ENCODE assay signal across 8 cellular contexts in the genomic region with DNA sequence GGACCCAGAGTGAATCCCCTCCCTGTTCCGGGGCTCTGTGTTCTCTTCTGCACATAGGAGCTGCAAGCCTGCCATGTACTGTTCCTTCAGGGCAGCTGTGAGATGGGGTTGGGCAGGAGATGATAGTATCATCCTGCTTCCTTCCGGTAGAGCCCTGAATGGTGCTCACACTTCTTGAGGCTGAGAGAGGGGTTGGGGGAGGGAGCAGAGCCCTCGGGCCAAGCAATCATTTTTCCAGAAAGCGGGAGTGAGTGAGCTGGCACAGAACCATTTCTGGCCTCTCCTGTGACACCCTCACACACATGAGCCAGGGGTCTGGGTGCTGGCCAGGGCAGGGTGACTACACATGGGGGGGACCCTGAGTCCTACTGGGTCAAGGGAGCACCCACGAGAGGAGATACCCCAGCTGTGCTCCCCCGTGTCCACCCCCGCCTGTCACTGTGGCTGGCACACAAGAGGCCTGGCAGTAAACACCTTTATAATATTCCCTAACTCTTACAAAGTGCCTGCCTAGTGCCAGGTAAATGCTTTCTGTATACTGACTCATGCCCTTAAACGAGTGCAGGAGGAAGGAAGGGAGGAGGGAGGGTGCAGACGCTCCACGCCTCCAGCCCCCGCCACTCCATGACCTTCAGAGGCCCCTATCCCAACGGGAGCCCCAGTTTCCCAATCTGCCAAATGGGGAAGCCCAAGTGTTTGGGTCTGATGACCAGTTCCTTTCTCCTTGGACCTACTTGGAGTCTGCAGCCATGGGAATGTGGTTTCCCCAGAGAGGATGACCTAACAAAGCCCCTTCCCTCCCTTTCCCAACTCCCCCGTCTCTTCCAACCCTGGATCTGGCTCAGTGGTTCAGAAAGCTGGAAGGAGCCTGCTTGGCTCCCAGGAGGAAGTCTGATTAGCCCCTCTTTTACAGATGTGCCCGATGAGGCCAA. TPM values are rescaled to one million over a fixed set of nuclear protein-coding genes. Genes with fewer than 3 reads are reported as not detected.
DNase-seq lines count a peak whose midpoint lies in the region; ATAC-seq and TF ChIP-seq lines count a peak whose summit lies in the region.

No MANE protein-coding gene starts in this region.

- H2AFZ ChIP-seq in DND-41 (ENCODE audit: low read depth, low read length) (peak overlapping the region; percentile 57), H9 (ENCODE audit: low read length) (no peak overlapping the region)

- H2BK12ac ChIP-seq in H9 (ENCODE audit: insufficient read length, low read depth, low read length) = no peak overlapping the region

- H3K4me2 ChIP-seq in DND-41 (ENCODE audit: insufficient read depth, low read length) = peak overlapping the region; percentile 73
- H3K4me2 ChIP-seq in H9 (ENCODE audit: insufficient read depth, insufficient read length, low read length) = no peak overlapping the region

- H3K79me1 ChIP-seq in H9 (ENCODE audit: insufficient read depth, low read depth, low read length, poor library complexity, severe bottlenecking) = no peaks in the 10 kb centered on the region

- H2BK20ac ChIP-seq in H9 (ENCODE audit: low read depth, low read length, poor library complexity, severe bottlenecking) = no peak overlapping the region

- intact Hi-C loops in posterior vena cava (cut with DNase I) = no loop called here

- H2BK120ac ChIP-seq in H9 (ENCODE audit: low read depth, low read length, poor library complexity, severe bottlenecking) = no peak overlapping the region

- H3K4me1 ChIP-seq in DND-41 (ENCODE audit: insufficient read depth, low read length) = peaks cover 57% of the 10 kb centered on the region
- H3K4me1 ChIP-seq in H9 (ENCODE audit: insufficient read depth, low read length) = peaks cover 13% of the 10 kb centered on the region
- H3K4me1 ChIP-seq in duodenal mucosa (ENCODE audit: control insufficient read depth in 1 of 2, insufficient read depth in 2 of 2, low read length in 2 of 2) = peaks cover 33 to 43% of the 10 kb centered on the region in 2 donors

- DNase-seq in DND-41 (peak; percentile 86), H9 (no peak), T-cell (peak in 25 of 34 experiments; percentile 38 to 62 (median 49)), omental fat pad (ENCODE audit: low spot score) (peak; percentile 58), occipital lobe (lab: John Stamatoyannopoulos, UW) (no peak), posterior vena cava (ENCODE audit: low spot score) (no peak)

- H3K4ac ChIP-seq in H9 (ENCODE audit: low read depth, low read length) = no peak overlapping the region; the same call in 1 of the 2 replicates

- no peak overlapping the region for H2AK5ac ChIP-seq in H9 (ENCODE audit: insufficient read length, low read length)

- no peak overlapping the region for H3K56ac ChIP-seq in H9 (ENCODE audit: insufficient read length, low read depth, low read length)

- no peak overlapping the region; the same call in 1 of the 2 replicates for H2BK15ac ChIP-seq in H9 (ENCODE audit: low read depth, low read length)

- H3K18ac ChIP-seq in H9 (ENCODE audit: insufficient read length, low read depth, low read length) = no peak overlapping the region

- TF ChIP-seq CTCF in DND-41 (IDR thresholded peaks at IDR 0.05; ENCODE audit: borderline replicate concordance, extremely low read depth, low read length, poor library complexity, severe bottlenecking) (no peak), H9 (conservative IDR thresholded peaks at IDR 0.05) (no peak), omental fat pad (IDR thresholded peaks at IDR 0.05) (no peak)

- H3K27ac Mint-ChIP-seq in H9 (peak overlapping the region in 2 of 3 experiments; percentile 81 to 87; a peak in 5 of 7 replicates), T-cell (peak overlapping the region; percentile 86 to 96)

- H2BK5ac ChIP-seq in H9 (ENCODE audit: insufficient read length, low read length) = no peak overlapping the region

- H3K9me3 ChIP-seq in DND-41 (ENCODE audit: insufficient read depth, low read length, severe bottlenecking) (no peaks in the 10 kb centered on the region), H9 (ENCODE audit: control insufficient read depth, low read depth, low read length) (no peaks in the 10 kb centered on the region), duodenal mucosa (ENCODE audit: control insufficient read depth in 1 of 2, low read length in 2 of 2) (no peaks in the 10 kb centered on the region)

- no peak overlapping the region for H3T11ph ChIP-seq in H9 (ENCODE audit: low read length)

- H4K91ac ChIP-seq in H9 (ENCODE audit: insufficient read length, low read depth, low read length) = peak overlapping the region; percentile 26

- no peaks in the 10 kb centered on the region for H3K27me3 ChIP-seq in DND-41 (ENCODE audit: insufficient read depth, low read length, poor library complexity)
- no peaks in the 10 kb centered on the region for H3K27me3 ChIP-seq in H9 (ENCODE audit: insufficient read depth, low read length)
- no peaks in the 10 kb centered on the region for H3K27me3 ChIP-seq in duodenal mucosa (ENCODE audit: control insufficient read depth in 1 of 2, insufficient read depth in 2 of 2, low read length in 2 of 2)

- no peak overlapping the region for H4K8ac ChIP-seq in H9 (replicated peaks; ENCODE audit: insufficient read length, low read depth, low read length)

- ATAC-seq in DND-41 (ENCODE audit: insufficient read depth, low read depth) (peak; percentile 77), T-cell (replicated peaks in 1 of 4) (peak; percentile 39 to 57 (median 50)), omental fat pad (ENCODE audit: low FRiP score) (peak; percentile 86), HG02885 (IDR thresholded peaks at IDR 0.05; ENCODE audit: poor library complexity, unreplicated experiment) (no peak)

- peaks cover 16 to 27% (median 20%) of the 10 kb centered on the region in 3 experiments for H3K36me3 Mint-ChIP-seq in H9 (ENCODE audit: insufficient read depth in 1 of 3, low read depth in 3 of 3)
- H3K36me3 Mint-ChIP-seq in T-cell = peaks cover 57% of the 10 kb centered on the region

- H3K79me2 ChIP-seq in DND-41 (ENCODE audit: insufficient read depth, low read length) = peaks cover 46% of the 10 kb centered on the region
- 0 out of 2 replicates have a peak, but pooled peaks cover 3% of the 10 kb centered on the region for H3K79me2 ChIP-seq in H9 (ENCODE audit: insufficient read depth, low read length)

- H3K27me3 Mint-ChIP-seq in H9 (ENCODE audit: low read depth) (no peaks in the 10 kb centered on the region), T-cell (no peaks in the 10 kb centered on the region)

- no peak overlapping the region; the same call in 1 of the 2 replicates for H3K14ac ChIP-seq in H9 (ENCODE audit: insufficient read depth, low read length)

- H4K20me1 ChIP-seq in DND-41 (ENCODE audit: insufficient read depth, low read length) (peaks cover 3% of the 10 kb centered on the region; the same call in 1 of the 2 replicates), H9 (ENCODE audit: control insufficient read depth, insufficient read depth, insufficient read length) (no peaks in the 10 kb centered on the region)

- peak overlapping the region in 1 of 2 experiments; percentile 24; a peak in 1 of 5 replicates for H3K4me3 Mint-ChIP-seq in H9
- H3K4me3 Mint-ChIP-seq in T-cell = peak overlapping the region; percentile 74 to 79 (median 75)

- H3K23me2 ChIP-seq in H9 (ENCODE audit: insufficient read length, low read depth, low read length, poor library complexity, severe bottlenecking) = peaks cover 5% of the 10 kb centered on the region

- H3K4me1 Mint-ChIP-seq in H9 (peaks cover 45 to 51% of the 10 kb centered on the region in 2 experiments), T-cell (peaks cover 88 to 93% (median 92%) of the 10 kb centered on the region in 3 donors)

- no peak overlapping the region for H3K23ac ChIP-seq in H9 (ENCODE audit: insufficient read length, low read depth, low read length)

- H3K36me3 ChIP-seq in DND-41 (ENCODE audit: insufficient read depth, low read length) (peaks cover 80% of the 10 kb centered on the region), duodenal mucosa (ENCODE audit: control insufficient read depth in 1 of 2, insufficient read depth in 2 of 2, low read length in 2 of 2) (peaks cover 37 to 67% of the 10 kb centered on the region in 2 donors)

- H3K9ac ChIP-seq in DND-41 (ENCODE audit: low read depth, low read length) (peak overlapping the region; percentile 66), H9 (ENCODE audit: extremely low read depth, insufficient read length, low read length) (no peak overlapping the region), duodenal mucosa (ENCODE audit: low read depth in 1 of 2, low read length in 2 of 2) (peak overlapping the region in 1 of 2 donors; percentile 37)

- peak overlapping the region in 1 of 2 experiments; percentile 51; a peak in 2 of 4 replicates for H3K4me3 ChIP-seq in DND-41 (ENCODE audit: low read depth in 1 of 2, low read length in 2 of 2)
- H3K4me3 ChIP-seq in duodenal mucosa (ENCODE audit: low read depth in 1 of 2, low read length in 2 of 2) = no peak overlapping the region

- POLR2A ChIA-PET in T-cell (lab: Charles Lee) = interaction anchor here (1.0 to 3.9 kb wide), 5 partner anchors 13 to 21 kb away, joined by 4 to 34 read pairs (median 7); a partner anchor contains a TSS

- CTCF ChIA-PET in T-cell (lab: Charles Lee) = interaction anchor here (0.6 to 3.1 kb wide), 4 partner anchors 9 to 25 kb away, joined by 3 to 40 read pairs (median 4); a partner anchor contains a TSS

- no peaks in the 10 kb centered on the region for H3K9me3 Mint-ChIP-seq in H9
- no peaks in the 10 kb centered on the region for H3K9me3 Mint-ChIP-seq in T-cell

- H3K27ac ChIP-seq in DND-41 (ENCODE audit: low read length) = peak overlapping the region; percentile 99
- H3K27ac ChIP-seq in H9 (ENCODE audit: insufficient read length, low read depth, low read length) = no peak overlapping the region
- H3K27ac ChIP-seq in duodenal mucosa (ENCODE audit: low read depth, low read length) = peak overlapping the region; percentile 61

- no CpG with 5 or more reads among the region's 14 CpGs for WGBS in H9 (ENCODE audit: extremely low coverage, insufficient read length, low lambda C conversion rate)

- no peak overlapping the region for H4K5ac ChIP-seq in H9 (ENCODE audit: insufficient read length, low read depth, low read length)

RNA-seq across cellular contexts. Expression of a gene that starts 15.5 kb away (rescaled TPM):
- total RNA-seq in H9 (2021) = 19.7 and 20.8 TPM in 2 replicates
- total RNA-seq in T-cell = 100 to 1,000 TPM; 382 to 462 (median 415) TPM
- total RNA-seq in omental fat pad = 10 to 100 TPM; 22.6 to 86.1 (median 71.5) TPM
- 3.3 TPM for total RNA-seq in occipital lobe
- 10 to 100 TPM; 23.8 to 32.4 TPM for total RNA-seq in posterior vena cava

RNA-seq across cellular contexts. Expression of a gene that starts 42.6 kb away (rescaled TPM):
- total RNA-seq in H9 (2021) (1.2 and 1.4 TPM in 2 replicates), T-cell (1 to 10 TPM in 3 of 5 donors, not detected in 2; 1.4 to 2.2 (median 1.8) TPM), omental fat pad (1 to 10 TPM in 1 of 4 donors, not detected in 3; 1.6 TPM), occipital lobe (not detected), posterior vena cava (not detected)

RNA-seq across cellular contexts. Expression of a gene that starts 49.4 kb away (rescaled TPM):
- total RNA-seq in H9 (2021) (4.0 and 4.4 TPM in 2 replicates), T-cell (1 to 10 TPM in 3 of 5 donors, not detected in 2; 4.2 to 8.3 (median 6.2) TPM), omental fat pad (1 to 10 TPM in 2 of 4 donors, under 1 TPM in 1, not detected in 1; 0.65 to 5.4 (median 1.0) TPM), occipital lobe (not detected), posterior vena cava (1 to 10 TPM in 1 of 2 donors, not detected in 1; 1.8 TPM)

Comparison
In these comparisons a context has a peak if more than half of its experiments do, and no peak if none do; other contexts are left out.
1. DNase-seq: peak in DND-41 (single experiment), T-cell (25 of 34) and omental fat pad (single experiment); none in H9 (single experiment), occipital lobe (single experiment) and posterior vena cava (single experiment).
2. RNA of a gene that starts 15.5 kb away (total RNA-seq): 382 to 462 TPM in T-cell; 22.6 to 86.1 TPM in omental fat pad, 23.8 to 32.4 TPM in posterior vena cava, 19.7 to 20.8 TPM in H9 and 3.3 TPM in occipital lobe (single experiment); every median in the first group is over 4 times any median in the second.